In the genomic region with DNA sequence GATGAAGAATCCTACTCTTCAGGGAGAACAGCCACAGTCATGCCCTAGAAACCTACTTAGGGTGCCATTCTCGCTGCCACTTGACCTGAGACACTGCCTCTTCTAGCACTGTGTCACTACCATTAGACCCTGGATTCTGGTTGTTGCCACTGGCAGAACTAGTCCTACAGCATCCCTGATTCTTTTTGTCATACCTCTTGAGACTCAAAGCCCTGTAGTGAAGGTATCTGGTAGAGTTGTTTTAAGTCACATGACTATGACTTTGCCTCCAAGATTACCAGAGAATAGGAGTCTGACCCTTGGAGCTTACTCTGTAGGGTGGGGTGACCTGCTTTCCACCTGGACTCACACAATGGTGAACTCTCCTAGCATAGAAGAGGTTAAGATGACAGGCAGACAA, we compare ENCODE assay signal across 25 cellular contexts.
A peak's percentile ranks its signal among the peaks of the same experiment; 100 is the strongest.
DNase-seq lines count a peak whose midpoint lies in the region; ATAC-seq and TF ChIP-seq lines count a peak whose summit lies in the region.
"Had no signal": no experiment of that assay in that cellular context is flagged by ENCODE, and none has a peak within 500 bp of the region (broad histone marks: within the 10 kb centered on the region; RNA-seq: fewer than 3 reads in every experiment).

No MANE protein-coding gene starts in this region.

- H3K4me1 Mint-ChIP-seq in neural progenitor cell: peaks cover 5% of the 10 kb centered on the region

- H3K9me3 ChIP-seq in ascending aorta (no peaks in the 10 kb centered on the region), esophagus (ENCODE audit: control insufficient read depth in 2 of 2, insufficient read depth in 1 of 2, low read depth in 1 of 2, low read length in 1 of 2) (no peaks in the 10 kb centered on the region), neural progenitor cell (ENCODE audit: low read depth) (no peaks in the 10 kb centered on the region), tibial artery (no peaks in the 10 kb centered on the region)
- H3K9me3 ChIP-seq: A549 had no signal

- TF ChIP-seq CTCF in ascending aorta (IDR thresholded peaks at IDR 0.05): no peak
- no peak for TF ChIP-seq CTCF in neural progenitor cell (IDR thresholded peaks at IDR 0.05)
- no peak for TF ChIP-seq CTCF in tibial artery (IDR thresholded peaks at IDR 0.05)

- no peak overlapping the region for H3K4me3 Mint-ChIP-seq in neural progenitor cell
- H3K4me3 Mint-ChIP-seq: CD4-positive, alpha-beta T cell had no signal

- no peaks in the 10 kb centered on the region for H3F3A ChIP-seq in neural progenitor cell (ENCODE audit: low read depth)

- H3K4me1 ChIP-seq in ascending aorta: peaks cover 5 to 14% of the 10 kb centered on the region in 2 donors
- peaks cover 0 to 23% of the 10 kb centered on the region in 2 donors for H3K4me1 ChIP-seq in esophagus (ENCODE audit: control insufficient read depth in 2 of 2, insufficient read depth in 2 of 2, low read length in 1 of 2)
- no peaks in the 10 kb centered on the region for H3K4me1 ChIP-seq in neural progenitor cell
- peaks cover 0 to 26% (median 9%) of the 10 kb centered on the region in 4 donors for H3K4me1 ChIP-seq in tibial artery
- H3K4me1 ChIP-seq: A549 had no signal

- no peak overlapping the region for H2AFZ ChIP-seq in neural progenitor cell (replicated peaks)

- intact Hi-C loops in ascending aorta (cut with DNase I) (loop anchor here (2.0 kb wide), 1 partner anchor 13 kb away; no protein-coding TSS in a partner anchor), tibial artery (cut with DNase I; ENCODE audit: low total_unique reads) (no loop called here)

- H3K4me3 ChIP-seq in ascending aorta: no peak overlapping the region
- H3K4me3 ChIP-seq in esophagus (ENCODE audit: low read depth in 1 of 2, low read length in 2 of 2): no peak overlapping the region
- no peak overlapping the region for H3K4me3 ChIP-seq in neural progenitor cell
- H3K4me3 ChIP-seq in tibial artery: no peak overlapping the region
- H3K4me3 ChIP-seq: A549; BLaER1 treated with 17β-estradiol and CSF1 and Interleukin-3, amounts not matched to agents 10 nM and 100 nM; PC-9 had no signal

- ATAC-seq in GM21381 (IDR thresholded peaks at IDR 0.05; ENCODE audit: unreplicated experiment): no peak
- ATAC-seq: A549 had no signal

- H3K36me3 ChIP-seq in ascending aorta: peaks cover 5 to 9% of the 10 kb centered on the region in 2 donors
- no peaks in the 10 kb centered on the region for H3K36me3 ChIP-seq in esophagus (ENCODE audit: control insufficient read depth in 2 of 2, insufficient read depth in 2 of 2, low read length in 1 of 2)
- no peaks in the 10 kb centered on the region for H3K36me3 ChIP-seq in neural progenitor cell
- peaks cover 0 to 4% (median 0%) of the 10 kb centered on the region in 3 donors for H3K36me3 ChIP-seq in tibial artery
- H3K36me3 ChIP-seq: BLaER1 treated with 17β-estradiol and CSF1 and Interleukin-3, amounts not matched to agents 10 nM and 100 nM had no signal

- no peaks in the 10 kb centered on the region for H3K9me3 Mint-ChIP-seq in neural progenitor cell
- H3K9me3 Mint-ChIP-seq: CD4-positive, alpha-beta T cell had no signal

- H3K9ac ChIP-seq in neural progenitor cell: no peak overlapping the region
- H3K9ac ChIP-seq: BLaER1 treated with 17β-estradiol and CSF1 and Interleukin-3, amounts not matched to agents 10 nM and 100 nM had no signal

- H3K27ac ChIP-seq in ascending aorta (peak overlapping the region; percentile 28 to 71), esophagus (ENCODE audit: low read depth in 2 of 2, low read length in 1 of 2) (peak overlapping the region; percentile 81 to 84), neural progenitor cell (no peak overlapping the region), tibial artery (peak overlapping the region; percentile 63 to 67)
- H3K27ac ChIP-seq: A549; BLaER1 treated with 17β-estradiol and CSF1 and Interleukin-3, amounts not matched to agents 10 nM and 100 nM; HL-60 had no signal

- peaks cover 7% of the 10 kb centered on the region for H3K27me3 Mint-ChIP-seq in neural progenitor cell (ENCODE audit: insufficient read depth, low read depth)

- 72 to 79% methylated on average over 1 of the region's 1 CpG for WGBS in esophagus, 2 donors

- H3K27me3 ChIP-seq in ascending aorta (no peaks in the 10 kb centered on the region), esophagus (ENCODE audit: control insufficient read depth in 1 of 2, insufficient read depth in 2 of 2, low read length in 2 of 2) (no peaks in the 10 kb centered on the region), neural progenitor cell (no peaks in the 10 kb centered on the region), tibial artery (no peaks in the 10 kb centered on the region)

- no peaks in the 10 kb centered on the region for H3K36me3 Mint-ChIP-seq in neural progenitor cell

- H3K27ac Mint-ChIP-seq in neural progenitor cell: peak overlapping the region; percentile 46
- H3K27ac Mint-ChIP-seq: CD4-positive, alpha-beta T cell had no signal

- no peak overlapping the region for H3K4me2 ChIP-seq in neural progenitor cell
- H3K4me2 ChIP-seq: A549; BLaER1 treated with 17β-estradiol and CSF1 and Interleukin-3, amounts not matched to agents 10 nM and 100 nM had no signal

- DNase-seq in ascending aorta (ENCODE audit: low spot score in 2 of 2) (no peak), neural progenitor cell (ENCODE audit: low spot score) (no peak), tibial artery (no peak), DMS153 (lab: John Stamatoyannopoulos, UW) (no peak), NOMO-1 (lab: John Stamatoyannopoulos, UW; ENCODE audit: unreplicated experiment in 2 of 2) (no peak), RPMI8226 (no peak)
- DNase-seq: AML-193; CD4-positive, alpha-beta T cell; DMS79; EL; GDM1; Karpas-422; NCI-H1092 treated with DMSO at 0.1 percent for 48 hours; NCI-H1436; NCI-H187; NCI-H2107; NCI-H524; NCI-H774; PC-9; SHP77 had no signal

- no peaks in the 10 kb centered on the region for H3K79me2 ChIP-seq in neural progenitor cell (ENCODE audit: low read depth)

- H4K20me1 ChIP-seq in neural progenitor cell (ENCODE audit: low read depth): no peaks in the 10 kb centered on the region
